8 cellular contexts compared by ENCODE assay signal in genomic region chr15:96330064-96330449, GRCh38. TPM values are rescaled to one million over a fixed set of nuclear protein-coding genes. Genes with fewer than 3 reads are reported as not detected.
DNase-seq lines count a peak whose midpoint lies in the region; ATAC-seq, FAIRE-seq and TF ChIP-seq lines count a peak whose summit lies in the region.

No MANE protein-coding gene starts in this region.

- FAIRE-seq in GM12891 (lab: Jason Lieb, UNC): no peak

- H3K9me3 Mint-ChIP-seq in activated T-cell treated with anti-CD3 and anti-CD28 coated beads, Interleukin-2, amount 50 U/mL, for 72 hours: peaks cover 2% of the 10 kb centered on the region in 2 donors

- peaks cover 8 to 12% of the 10 kb centered on the region in 2 donors for H3K36me3 Mint-ChIP-seq in activated T-cell treated with anti-CD3 and anti-CD28 coated beads, Interleukin-2, amount 50 U/mL, for 72 hours (ENCODE audit: insufficient read depth in 2 of 2)

- peak; percentile 62 for DNase-seq in Ammon's horn (ENCODE audit: low spot score)
- DNase-seq in activated T-cell treated with anti-CD3 and anti-CD28 coated beads, Interleukin-2, amount 50 U/mL, for 72 hours: peak in 1 of 2 donors; percentile 43
- DNase-seq in heart left ventricle: peak in 2 of 5 donors; percentile 73 to 81
- DNase-seq in retinal pigment epithelial cell (ENCODE audit: low read depth): no peak
- DNase-seq in GM12891 (ENCODE audit: insufficient read length, low spot score): no peak
- no peak for DNase-seq in CD1c-positive myeloid dendritic cell (ENCODE audit: extremely low spot score)

- H3K27me3 ChIP-seq in HUES64 (ENCODE audit: insufficient read depth, low read length): peaks cover 95% of the 10 kb centered on the region
- H3K27me3 ChIP-seq in heart left ventricle: peaks cover 0 to 86% (median 19%) of the 10 kb centered on the region in 9 donors

- intact Hi-C loops in heart left ventricle (cut with DNase I): no loop called here

- 0 out of 2 replicates have a peak overlapping the region, but pooled peaks have one; percentile 8 for H3K9ac ChIP-seq in HUES64 (ENCODE audit: low read depth, low read length)

- H3K9me3 ChIP-seq in HUES64 (ENCODE audit: insufficient read depth, low read depth, low read length): no peaks in the 10 kb centered on the region
- no peaks in the 10 kb centered on the region for H3K9me3 ChIP-seq in heart left ventricle

- TF ChIP-seq POLR2A in heart left ventricle (IDR thresholded peaks at IDR 0.05) (no peak), GM12891 (IDR thresholded peaks at IDR 0.05; ENCODE audit: low read depth, low read length) (no peak)

- ATAC-seq in GM19025 (IDR thresholded peaks at IDR 0.05; ENCODE audit: low read depth, unreplicated experiment) (peak; percentile 22), heart left ventricle (peak in 2 of 4 donors; percentile 4 to 24)
- peak; percentile 44 to 57 for ATAC-seq in activated T-cell treated with anti-CD3 and anti-CD28 coated beads, Interleukin-2, amount 50 U/mL, for 72 hours (replicated peaks in 1 of 2)

- under 1% methylated on average over 25 of the region's 37 CpGs for WGBS in HUES64
- WGBS in heart left ventricle, 4 donors: 0 to 1% (median 1%) methylated on average over 2 to 37 of the region's 37 CpGs

- H3K27ac ChIP-seq in HUES64 (ENCODE audit: low read depth, low read length) (no peak overlapping the region), heart left ventricle (peak overlapping the region; percentile 56 to 90 (median 82))

- H3K4me1 Mint-ChIP-seq in activated T-cell treated with anti-CD3 and anti-CD28 coated beads, Interleukin-2, amount 50 U/mL, for 72 hours (ENCODE audit: low read depth): peaks cover 39% of the 10 kb centered on the region

- H3K4me1 ChIP-seq in HUES64 (ENCODE audit: insufficient read depth, low read length): peaks cover 51% of the 10 kb centered on the region
- H3K4me1 ChIP-seq in heart left ventricle: peaks cover 0 to 29% (median 5%) of the 10 kb centered on the region in 12 donors

- no peak for TF ChIP-seq CTCF in heart left ventricle (IDR thresholded peaks at IDR 0.05)
- no peak for TF ChIP-seq CTCF in retinal pigment epithelial cell (conservative IDR thresholded peaks at IDR 0.05; ENCODE audit: low read depth, low read length)

- peak overlapping the region; percentile 28 for H3K27ac Mint-ChIP-seq in activated T-cell treated with anti-CD3 and anti-CD28 coated beads, Interleukin-2, amount 50 U/mL, for 72 hours

- peaks cover 89% of the 10 kb centered on the region for H3K27me3 Mint-ChIP-seq in activated T-cell treated with anti-CD3 and anti-CD28 coated beads, Interleukin-2, amount 50 U/mL, for 72 hours (ENCODE audit: low read depth)

- H3K36me3 ChIP-seq in HUES64 (ENCODE audit: insufficient read depth, low read length) (no peaks in the 10 kb centered on the region), heart left ventricle (peaks cover 0 to 15% (median 6%) of the 10 kb centered on the region in 9 donors)

- H3K4me3 Mint-ChIP-seq in activated T-cell treated with anti-CD3 and anti-CD28 coated beads, Interleukin-2, amount 50 U/mL, for 72 hours: peak overlapping the region; percentile 75 to 81

- H3K4me3 ChIP-seq in HUES64 (ENCODE audit: low read length) (peak overlapping the region; percentile 62), heart left ventricle (peak overlapping the region; percentile 39 to 91 (median 78)), retinal pigment epithelial cell (ENCODE audit: low read length) (peak overlapping the region; percentile 72)

TF ChIP-seq in GM12891, 5 proteins besides CTCF, POLR2A, EP300 and RAD21:
- TF ChIP-seq POU2F2 (IDR thresholded peaks at IDR 0.05; ENCODE audit: low read depth, low read length): no peak
- no peak for TF ChIP-seq POLR2AphosphoS5 (IDR thresholded peaks at IDR 0.05; ENCODE audit: low read depth, low read length)
- no peak for TF ChIP-seq PAX5 (IDR thresholded peaks at IDR 0.05; ENCODE audit: insufficient read depth, low read length, severe bottlenecking)
- TF ChIP-seq TAF1 (IDR thresholded peaks at IDR 0.05; ENCODE audit: low read depth, low read length): no peak
- TF ChIP-seq SPI1 (IDR thresholded peaks at IDR 0.05; ENCODE audit: low read depth, low read length): no peak
TF ChIP-seq in GM12891: peak in this region for 0.

RNA-seq across cellular contexts. Expression of gene NR2F2, which starts 0.4 kb away (rescaled TPM):
- polyA plus RNA-seq in HUES64 (2013, experiment 1 of 2): 5.0 TPM
- polyA plus RNA-seq in HUES64 (2013, experiment 2 of 2): 8.1 TPM
- not detected for total RNA-seq in activated T-cell treated with anti-CD3 and anti-CD28 coated beads, Interleukin-2, amount 50 U/mL, for 72 hours
- 10 to 100 TPM; 11.9 to 22.4 (median 16.5) TPM for total RNA-seq in heart left ventricle
- polyA plus RNA-seq in heart left ventricle: 10 to 100 TPM; 11.8 to 16.1 TPM
- 14.7 TPM for polyA plus RNA-seq in GM12891 (2012; ENCODE audit: low read depth, missing spikeins)

Comparison
In these comparisons a context has a peak if more than half of its experiments do, and no peak if none do; other contexts are left out.
1. RNA of gene NR2F2, which starts 0.4 kb away (total RNA-seq): 11.9 to 22.4 TPM in heart left ventricle; not detected in activated T-cell treated with anti-CD3 and anti-CD28 coated beads, Interleukin-2, amount 50 U/mL, for 72 hours; every median in the first group is over 10 times any median in the second.
2. Peak in every context shown above with its lines, with median percentiles within 50 percentile points of each other: H3K4me3 ChIP-seq.